In genomic region chr9:684950-685340, GRCh38 we compare ENCODE assay signal across 11 cellular contexts.
DNase-seq lines count a peak whose midpoint lies in the region; ATAC-seq and TF ChIP-seq lines count a peak whose summit lies in the region.
"Had no signal": no experiment of that assay in that cellular context is flagged by ENCODE, and none has a peak within 500 bp of the region (broad histone marks: within the 10 kb centered on the region; RNA-seq: fewer than 3 reads in every experiment).

No MANE protein-coding gene starts in this region.

- no peak for ATAC-seq in HG03432 (IDR thresholded peaks at IDR 0.05; ENCODE audit: unreplicated experiment)

- H3K4me3 ChIP-seq in HUES64 (ENCODE audit: low read length) (no peak overlapping the region), astrocyte of the spinal cord (ENCODE audit: low read depth, low read length) (peak overlapping the region; percentile 52), subcutaneous abdominal adipose tissue (ENCODE audit: low read depth in 1 of 5, low read length in 5 of 5) (peak overlapping the region in 4 of 5 donors; percentile 42 to 67 (median 50))
- H3K4me3 ChIP-seq: tibial nerve had no signal

- no peak for TF ChIP-seq CTCF in astrocyte of the spinal cord (IDR thresholded peaks at IDR 0.05; ENCODE audit: low read depth, low read length)

- H3K36me3 ChIP-seq in HUES64 (ENCODE audit: insufficient read depth, low read length) (no peaks in the 10 kb centered on the region), subcutaneous abdominal adipose tissue (ENCODE audit: control insufficient read depth in 5 of 5, insufficient read depth in 5 of 5, low read length in 5 of 5) (peaks cover 0 to 3% (median 0%) of the 10 kb centered on the region in 5 donors)
- H3K36me3 ChIP-seq: tibial nerve had no signal

- DNase-seq in astrocyte of the spinal cord (ENCODE audit: low read depth, low spot score) (peak; percentile 82), iris pigment epithelial cell (ENCODE audit: low read depth) (peak; percentile 75), NCI-H748 (lab: John Stamatoyannopoulos, UW; ENCODE audit: unreplicated experiment) (no peak)
- DNase-seq in activated effector memory CD4-positive, alpha-beta T cell treated with anti-CD3 and anti-CD28 coated beads, Interleukin-2, amount 50 U/mL, for 16 hours = no peak
- DNase-seq in activated CD4-positive, CD25-positive, alpha-beta regulatory T cell (lab: John Stamatoyannopoulos, UW) = no peak
- DNase-seq: activated T-cell treated with anti-CD3 and anti-CD28 coated beads, Interleukin-2, amount 50 U/mL, for 1 hour; right cardiac atrium had no signal

- H3K27ac ChIP-seq in HUES64 (ENCODE audit: low read depth, low read length) (no peak overlapping the region), subcutaneous abdominal adipose tissue (ENCODE audit: low read depth, low read length) (peak overlapping the region; percentile 97)

- H3K4me1 ChIP-seq in HUES64 (ENCODE audit: insufficient read depth, low read length) (peaks cover 33% of the 10 kb centered on the region), subcutaneous abdominal adipose tissue (ENCODE audit: control insufficient read depth in 5 of 5, insufficient read depth in 5 of 5, low read length in 5 of 5) (peaks cover 0 to 69% (median 61%) of the 10 kb centered on the region in 5 donors)

- no peaks in the 10 kb centered on the region for H3K9me3 ChIP-seq in HUES64 (ENCODE audit: insufficient read depth, low read depth, low read length)
- H3K9me3 ChIP-seq in subcutaneous abdominal adipose tissue (ENCODE audit: control insufficient read depth in 5 of 5, low read length in 5 of 5) = no peaks in the 10 kb centered on the region
- H3K9me3 ChIP-seq: tibial nerve had no signal

- WGBS in HUES64 = 90% methylated on average over 2 of the region's 4 CpGs

- no peaks in the 10 kb centered on the region for H3K27me3 ChIP-seq in HUES64 (ENCODE audit: insufficient read depth, low read length)
- H3K27me3 ChIP-seq in subcutaneous abdominal adipose tissue (ENCODE audit: control insufficient read depth in 5 of 5, insufficient read depth in 4 of 5, low read length in 5 of 5) = no peaks in the 10 kb centered on the region
- H3K27me3 ChIP-seq: tibial nerve had no signal

- peak overlapping the region; percentile 13; the same call in 1 of the 2 replicates for H3K9ac ChIP-seq in HUES64 (ENCODE audit: low read depth, low read length)
- H3K9ac ChIP-seq in subcutaneous abdominal adipose tissue (ENCODE audit: low read length in 5 of 5) = peak overlapping the region; percentile 26 to 88 (median 66)

- in situ Hi-C loops in astrocyte of the spinal cord (cut with HindIII; ENCODE audit: low sequenced_read_pairs) = no loop called here

Comparison
In these comparisons a context has a peak if more than half of its experiments do, and no peak if none do; other contexts are left out.
1. DNase-seq: peak in astrocyte of the spinal cord (single experiment) and iris pigment epithelial cell (single experiment); none in NCI-H748 (single experiment), activated effector memory CD4-positive, alpha-beta T cell treated with anti-CD3 and anti-CD28 coated beads, Interleukin-2, amount 50 U/mL, for 16 hours (single experiment) and activated CD4-positive, CD25-positive, alpha-beta regulatory T cell (0 of 4).